Comparison of ENCODE assay signal across 1 cellular context in the genomic region with DNA sequence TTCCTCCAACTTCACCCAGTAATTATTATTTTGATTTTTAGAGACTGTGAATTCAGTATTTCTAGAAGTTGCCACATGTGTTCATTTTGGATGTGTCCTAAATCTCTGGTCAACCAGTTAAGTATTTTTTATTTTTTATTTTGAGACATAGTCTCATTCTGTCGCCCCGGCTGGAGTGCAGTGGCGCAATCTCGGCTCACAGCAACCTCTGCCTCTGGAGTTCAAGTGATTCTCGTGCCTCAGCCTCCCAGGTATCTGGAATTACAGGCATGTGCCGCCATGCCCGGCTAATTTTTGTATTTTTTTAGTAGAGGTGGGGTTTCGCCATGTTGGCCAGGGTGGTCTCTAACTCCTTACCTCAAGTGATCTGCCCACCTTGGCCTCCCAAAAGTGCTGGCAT.
TF ChIP-seq lines count a peak whose summit lies in the region.

No MANE protein-coding gene starts in this region.

TF ChIP-seq in GM23338, 12 proteins besides CTCF, POLR2A, EP300 and RAD21 (continued from another document):
- TF ChIP-seq, protein P1, sequence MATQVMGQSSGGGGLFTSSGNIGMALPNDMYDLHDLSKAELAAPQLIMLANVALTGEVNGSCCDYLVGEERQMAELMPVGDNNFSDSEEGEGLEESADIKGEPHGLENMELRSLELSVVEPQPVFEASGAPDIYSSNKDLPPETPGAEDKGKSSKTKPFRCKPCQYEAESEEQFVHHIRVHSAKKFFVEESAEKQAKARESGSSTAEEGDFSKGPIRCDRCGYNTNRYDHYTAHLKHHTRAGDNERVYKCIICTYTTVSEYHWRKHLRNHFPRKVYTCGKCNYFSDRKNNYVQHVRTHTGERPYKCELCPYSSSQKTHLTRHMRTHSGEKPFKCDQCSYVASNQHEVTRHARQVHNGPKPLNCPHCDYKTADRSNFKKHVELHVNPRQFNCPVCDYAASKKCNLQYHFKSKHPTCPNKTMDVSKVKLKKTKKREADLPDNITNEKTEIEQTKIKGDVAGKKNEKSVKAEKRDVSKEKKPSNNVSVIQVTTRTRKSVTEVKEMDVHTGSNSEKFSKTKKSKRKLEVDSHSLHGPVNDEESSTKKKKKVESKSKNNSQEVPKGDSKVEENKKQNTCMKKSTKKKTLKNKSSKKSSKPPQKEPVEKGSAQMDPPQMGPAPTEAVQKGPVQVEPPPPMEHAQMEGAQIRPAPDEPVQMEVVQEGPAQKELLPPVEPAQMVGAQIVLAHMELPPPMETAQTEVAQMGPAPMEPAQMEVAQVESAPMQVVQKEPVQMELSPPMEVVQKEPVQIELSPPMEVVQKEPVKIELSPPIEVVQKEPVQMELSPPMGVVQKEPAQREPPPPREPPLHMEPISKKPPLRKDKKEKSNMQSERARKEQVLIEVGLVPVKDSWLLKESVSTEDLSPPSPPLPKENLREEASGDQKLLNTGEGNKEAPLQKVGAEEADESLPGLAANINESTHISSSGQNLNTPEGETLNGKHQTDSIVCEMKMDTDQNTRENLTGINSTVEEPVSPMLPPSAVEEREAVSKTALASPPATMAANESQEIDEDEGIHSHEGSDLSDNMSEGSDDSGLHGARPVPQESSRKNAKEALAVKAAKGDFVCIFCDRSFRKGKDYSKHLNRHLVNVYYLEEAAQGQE (IDR thresholded peaks at IDR 0.05; ENCODE audit: unreplicated experiment) = no peak
- TF ChIP-seq, protein P2, sequence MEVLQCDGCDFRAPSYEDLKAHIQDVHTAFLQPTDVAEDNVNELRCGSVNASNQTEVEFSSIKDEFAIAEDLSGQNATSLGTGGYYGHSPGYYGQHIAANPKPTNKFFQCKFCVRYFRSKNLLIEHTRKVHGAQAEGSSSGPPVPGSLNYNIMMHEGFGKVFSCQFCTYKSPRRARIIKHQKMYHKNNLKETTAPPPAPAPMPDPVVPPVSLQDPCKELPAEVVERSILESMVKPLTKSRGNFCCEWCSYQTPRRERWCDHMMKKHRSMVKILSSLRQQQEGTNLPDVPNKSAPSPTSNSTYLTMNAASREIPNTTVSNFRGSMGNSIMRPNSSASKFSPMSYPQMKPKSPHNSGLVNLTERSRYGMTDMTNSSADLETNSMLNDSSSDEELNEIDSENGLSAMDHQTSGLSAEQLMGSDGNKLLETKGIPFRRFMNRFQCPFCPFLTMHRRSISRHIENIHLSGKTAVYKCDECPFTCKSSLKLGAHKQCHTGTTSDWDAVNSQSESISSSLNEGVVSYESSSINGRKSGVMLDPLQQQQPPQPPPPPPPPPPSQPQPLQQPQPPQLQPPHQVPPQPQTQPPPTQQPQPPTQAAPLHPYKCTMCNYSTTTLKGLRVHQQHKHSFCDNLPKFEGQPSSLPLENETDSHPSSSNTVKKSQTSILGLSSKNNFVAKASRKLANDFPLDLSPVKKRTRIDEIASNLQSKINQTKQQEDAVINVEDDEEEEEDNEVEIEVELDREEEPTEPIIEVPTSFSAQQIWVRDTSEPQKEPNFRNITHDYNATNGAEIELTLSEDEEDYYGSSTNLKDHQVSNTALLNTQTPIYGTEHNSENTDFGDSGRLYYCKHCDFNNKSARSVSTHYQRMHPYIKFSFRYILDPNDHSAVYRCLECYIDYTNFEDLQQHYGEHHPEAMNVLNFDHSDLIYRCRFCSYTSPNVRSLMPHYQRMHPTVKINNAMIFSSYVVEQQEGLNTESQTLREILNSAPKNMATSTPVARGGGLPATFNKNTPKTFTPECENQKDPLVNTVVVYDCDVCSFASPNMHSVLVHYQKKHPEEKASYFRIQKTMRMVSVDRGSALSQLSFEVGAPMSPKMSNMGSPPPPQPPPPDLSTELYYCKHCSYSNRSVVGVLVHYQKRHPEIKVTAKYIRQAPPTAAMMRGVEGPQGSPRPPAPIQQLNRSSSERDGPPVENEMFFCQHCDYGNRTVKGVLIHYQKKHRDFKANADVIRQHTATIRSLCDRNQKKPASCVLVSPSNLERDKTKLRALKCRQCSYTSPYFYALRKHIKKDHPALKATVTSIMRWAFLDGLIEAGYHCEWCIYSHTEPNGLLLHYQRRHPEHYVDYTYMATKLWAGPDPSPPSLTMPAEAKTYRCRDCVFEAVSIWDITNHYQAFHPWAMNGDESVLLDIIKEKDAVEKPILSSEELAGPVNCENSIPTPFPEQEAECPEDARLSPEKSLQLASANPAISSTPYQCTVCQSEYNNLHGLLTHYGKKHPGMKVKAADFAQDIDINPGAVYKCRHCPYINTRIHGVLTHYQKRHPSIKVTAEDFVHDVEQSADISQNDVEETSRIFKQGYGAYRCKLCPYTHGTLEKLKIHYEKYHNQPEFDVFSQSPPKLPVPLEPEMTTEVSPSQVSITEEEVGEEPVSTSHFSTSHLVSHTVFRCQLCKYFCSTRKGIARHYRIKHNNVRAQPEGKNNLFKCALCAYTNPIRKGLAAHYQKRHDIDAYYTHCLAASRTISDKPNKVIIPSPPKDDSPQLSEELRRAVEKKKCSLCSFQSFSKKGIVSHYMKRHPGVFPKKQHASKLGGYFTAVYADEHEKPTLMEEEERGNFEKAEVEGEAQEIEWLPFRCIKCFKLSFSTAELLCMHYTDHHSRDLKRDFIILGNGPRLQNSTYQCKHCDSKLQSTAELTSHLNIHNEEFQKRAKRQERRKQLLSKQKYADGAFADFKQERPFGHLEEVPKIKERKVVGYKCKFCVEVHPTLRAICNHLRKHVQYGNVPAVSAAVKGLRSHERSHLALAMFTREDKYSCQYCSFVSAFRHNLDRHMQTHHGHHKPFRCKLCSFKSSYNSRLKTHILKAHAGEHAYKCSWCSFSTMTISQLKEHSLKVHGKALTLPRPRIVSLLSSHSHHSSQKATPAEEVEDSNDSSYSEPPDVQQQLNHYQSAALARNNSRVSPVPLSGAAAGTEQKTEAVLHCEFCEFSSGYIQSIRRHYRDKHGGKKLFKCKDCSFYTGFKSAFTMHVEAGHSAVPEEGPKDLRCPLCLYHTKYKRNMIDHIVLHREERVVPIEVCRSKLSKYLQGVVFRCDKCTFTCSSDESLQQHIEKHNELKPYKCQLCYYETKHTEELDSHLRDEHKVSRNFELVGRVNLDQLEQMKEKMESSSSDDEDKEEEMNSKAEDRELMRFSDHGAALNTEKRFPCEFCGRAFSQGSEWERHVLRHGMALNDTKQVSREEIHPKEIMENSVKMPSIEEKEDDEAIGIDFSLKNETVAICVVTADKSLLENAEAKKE (CRISPR knock-in tag; IDR thresholded peaks at IDR 0.05) = no peak
- TF ChIP-seq ZNF114 (CRISPR knock-in tag; IDR thresholded peaks at IDR 0.05) (no peak), POLR2AphosphoS5 (IDR thresholded peaks at IDR 0.05; ENCODE audit: low read depth) (no peak)
TF ChIP-seq in GM23338: peak in this region for 0.
